Comparison of ENCODE assay signal across 8 cellular contexts in genomic region chr7:155344270-155344617, GRCh38. TPM values are rescaled to one million over a fixed set of nuclear protein-coding genes. Genes with fewer than 3 reads are reported as not detected.
A peak's percentile ranks its signal among the peaks of the same experiment; 100 is the strongest.
DNase-seq lines count a peak whose midpoint lies in the region; ATAC-seq and TF ChIP-seq lines count a peak whose summit lies in the region.

No MANE protein-coding gene starts in this region.

- H3K9me3 ChIP-seq in stomach = no peaks in the 10 kb centered on the region
- no peaks in the 10 kb centered on the region for H3K9me3 ChIP-seq in right atrium auricular region

- TF ChIP-seq CTCF in stomach (IDR thresholded peaks at IDR 0.05) (no peak), right atrium auricular region (IDR thresholded peaks at IDR 0.05) (no peak)

- H3K36me3 ChIP-seq in stomach (no peaks in the 10 kb centered on the region), right atrium auricular region (no peaks in the 10 kb centered on the region)

- H3K4me1 ChIP-seq in stomach (peaks cover 10 to 13% (median 11%) of the 10 kb centered on the region in 4 donors), right atrium auricular region (peaks cover 0 to 8% of the 10 kb centered on the region in 2 donors)

- H3K27ac Mint-ChIP-seq in activated naive CD4-positive, alpha-beta T cell treated with anti-CD3 and anti-CD28 coated beads, Interleukin-2, amount 50 U/mL, for 24 hours = peak overlapping the region; percentile 17
- no peak overlapping the region for H3K27ac Mint-ChIP-seq in central memory CD8-positive, alpha-beta T cell (ENCODE audit: low read depth)

- H3K27ac ChIP-seq in stomach (no peak overlapping the region), right atrium auricular region (no peak overlapping the region)

- H3K4me1 Mint-ChIP-seq in activated naive CD4-positive, alpha-beta T cell treated with anti-CD3 and anti-CD28 coated beads, Interleukin-2, amount 50 U/mL, for 24 hours = peaks cover 7% of the 10 kb centered on the region
- H3K4me1 Mint-ChIP-seq in central memory CD8-positive, alpha-beta T cell = peaks cover 5% of the 10 kb centered on the region

- 46 to 56% (median 52%) methylated on average over 15 to 16 of the region's 16 CpGs for WGBS in stomach, 5 donors

- H3K27me3 Mint-ChIP-seq in activated naive CD4-positive, alpha-beta T cell treated with anti-CD3 and anti-CD28 coated beads, Interleukin-2, amount 50 U/mL, for 24 hours = no peaks in the 10 kb centered on the region
- no peaks in the 10 kb centered on the region for H3K27me3 Mint-ChIP-seq in central memory CD8-positive, alpha-beta T cell

- H3K4me3 ChIP-seq in stomach = peak overlapping the region in 3 of 4 donors; percentile 43 to 44 (median 43)
- H3K4me3 ChIP-seq in right atrium auricular region = no peak overlapping the region

- H3K27me3 ChIP-seq in stomach (peaks cover 0 to 38% (median 6%) of the 10 kb centered on the region in 3 donors), right atrium auricular region (no peaks in the 10 kb centered on the region)

- no peak for DNase-seq in activated naive CD4-positive, alpha-beta T cell (lab: John Stamatoyannopoulos, UW)
- DNase-seq in central memory CD8-positive, alpha-beta T cell (ENCODE audit: low spot score in 2 of 2) = no peak
- no peak for DNase-seq in stomach
- no peak for DNase-seq in medulla oblongata (ENCODE audit: extremely low spot score)
- DNase-seq in AG08395 (ENCODE audit: low spot score) = no peak
- DNase-seq in right atrium auricular region (ENCODE audit: low spot score) = no peak

- no peak overlapping the region for H3K4me3 Mint-ChIP-seq in activated naive CD4-positive, alpha-beta T cell treated with anti-CD3 and anti-CD28 coated beads, Interleukin-2, amount 50 U/mL, for 24 hours
- peak overlapping the region; percentile 53 for H3K4me3 Mint-ChIP-seq in central memory CD8-positive, alpha-beta T cell

- H3K9me3 Mint-ChIP-seq in activated naive CD4-positive, alpha-beta T cell treated with anti-CD3 and anti-CD28 coated beads, Interleukin-2, amount 50 U/mL, for 24 hours = no peaks in the 10 kb centered on the region
- H3K9me3 Mint-ChIP-seq in central memory CD8-positive, alpha-beta T cell = no peaks in the 10 kb centered on the region

- no peak for TF ChIP-seq POLR2A in stomach (IDR thresholded peaks at IDR 0.05)

- intact Hi-C loops in stomach (cut with DNase I; ENCODE audit: low total_unique reads) = loop anchor here (5.0 kb wide), 2 partner anchors 157 to 417 kb away; no protein-coding TSS in a partner anchor

- ATAC-seq in HG03039 (IDR thresholded peaks at IDR 0.05; ENCODE audit: unreplicated experiment) = peak; percentile 22
- ATAC-seq in central memory CD8-positive, alpha-beta T cell (replicated peaks; ENCODE audit: extremely low read depth, poor library complexity, severe bottlenecking) = peak; percentile 5

- no peak for TF ChIP-seq EP300 in stomach (IDR thresholded peaks at IDR 0.05)

- no peaks in the 10 kb centered on the region for H3K36me3 Mint-ChIP-seq in activated naive CD4-positive, alpha-beta T cell treated with anti-CD3 and anti-CD28 coated beads, Interleukin-2, amount 50 U/mL, for 24 hours
- H3K36me3 Mint-ChIP-seq in central memory CD8-positive, alpha-beta T cell (ENCODE audit: insufficient read depth) = no peaks in the 10 kb centered on the region

RNA-seq across cellular contexts. Expression of gene INSIG1, which starts 46.6 kb away (rescaled TPM):
- 10 to 100 TPM in 4 of 5 donors, 1 to 10 TPM in 1; 9.9 to 65.2 (median 42.2) TPM for total RNA-seq in stomach
- 10 to 100 TPM; 24.5 to 37.9 (median 30.5) TPM for polyA plus RNA-seq in stomach
- 10 to 100 TPM; 15.8 to 25.7 TPM for total RNA-seq in right atrium auricular region

Comparison
In these comparisons a context has a peak if more than half of its experiments do, and no peak if none do; other contexts are left out.
1. H3K4me3 ChIP-seq: peak in stomach (3 of 4); none in right atrium auricular region (0 of 2).